In genomic region chr1:212413902-212414327, GRCh38 we compare ENCODE assay signal across 8 cellular contexts. TPM values are rescaled to one million over a fixed set of nuclear protein-coding genes. Genes with fewer than 3 reads are reported as not detected.
DNase-seq lines count a peak whose midpoint lies in the region; ATAC-seq and TF ChIP-seq lines count a peak whose summit lies in the region.

No MANE protein-coding gene starts in this region.

- intact Hi-C loops in left cardiac atrium (cut with DNase I): no loop called here
- intact Hi-C loops in left ventricle myocardium superior (cut with micrococcal nuclease): no loop called here

- H3K4me3 ChIP-seq in astrocyte of the cerebellum (ENCODE audit: low read depth, low read length): peak overlapping the region; percentile 63

- in situ Hi-C loops in astrocyte of the cerebellum (cut with HindIII; ENCODE audit: low sequenced_read_pairs): no loop called here

- DNase-seq in left cardiac atrium (no peak), left ventricle myocardium superior (no peak), HPDE6-E6E7 (ENCODE audit: extremely low spot score) (peak; percentile 43), astrocyte of the cerebellum (ENCODE audit: low read depth) (no peak), kidney tubule cell (ENCODE audit: low spot score) (peak; percentile 35), substantia nigra (lab: John Stamatoyannopoulos, UW) (peak in 2 of 49 donors; percentile 21 to 37), UCSD-AML1 (lab: John Stamatoyannopoulos, UW; ENCODE audit: unreplicated experiment) (no peak)

- ATAC-seq in left cardiac atrium: peak; percentile 54 to 64
- no peak for ATAC-seq in left ventricle myocardium superior
- no peak for ATAC-seq in GM18867 (IDR thresholded peaks at IDR 0.05; ENCODE audit: unreplicated experiment)

- TF ChIP-seq CTCF in astrocyte of the cerebellum (IDR thresholded peaks at IDR 0.05; ENCODE audit: low read depth, low read length, missing control alignments): no peak

- peak overlapping the region; percentile 98 for H3K27ac ChIP-seq in substantia nigra (ENCODE audit: low read depth, low read length, poor library complexity, severe bottlenecking)

RNA-seq across cellular contexts. Expression of gene PACC1, which starts 0.8 kb away (rescaled TPM):
- total RNA-seq in left cardiac atrium (1 to 10 TPM; 3.3 to 3.4 TPM), left ventricle myocardium superior (2.6 TPM)

RNA-seq across cellular contexts. Expression of gene NENF, which starts 18.8 kb away (rescaled TPM):
- total RNA-seq in left cardiac atrium (10 to 100 TPM; 83.8 to 88.6 TPM), left ventricle myocardium superior (114 TPM)

Comparison
In these comparisons a context has a peak if more than half of its experiments do, and no peak if none do; other contexts are left out.
1. ATAC-seq: peak in left cardiac atrium (2 of 2); none in left ventricle myocardium superior (single experiment) and GM18867 (single experiment).
2. DNase-seq: peak in HPDE6-E6E7 (single experiment) and kidney tubule cell (single experiment); none in left cardiac atrium (single experiment), left ventricle myocardium superior (single experiment), astrocyte of the cerebellum (single experiment) and UCSD-AML1 (single experiment).